Comparison of ENCODE assay signal across 13 cellular contexts in genomic region chr3:195385526-195385925, GRCh38. TPM values are rescaled to one million over a fixed set of nuclear protein-coding genes. Genes with fewer than 3 reads are reported as not detected.
DNase-seq lines count a peak whose midpoint lies in the region; ATAC-seq, FAIRE-seq and TF ChIP-seq lines count a peak whose summit lies in the region.
"Had no signal": no experiment of that assay in that cellular context is flagged by ENCODE, and none has a peak within 500 bp of the region (broad histone marks: within the 10 kb centered on the region; RNA-seq: fewer than 3 reads in every experiment).

No MANE protein-coding gene starts in this region.

- H3K4me1 ChIP-seq in neutrophil (ENCODE audit: control insufficient read depth in 1 of 2, insufficient read depth in 1 of 2, low read depth in 1 of 2, low read length in 1 of 2): no peaks in the 10 kb centered on the region
- H3K4me1 ChIP-seq: SJCRH30 had no signal

- peaks cover 26% of the 10 kb centered on the region for H3K36me3 Mint-ChIP-seq in activated CD8-positive, alpha-beta T cell treated with anti-CD3 and anti-CD28 coated beads for 36 hours (ENCODE audit: low read depth)

- intact Hi-C loops in activated CD8-positive, alpha-beta T cell treated with anti-CD3 and anti-CD28 coated beads for 36 hours (cut with micrococcal nuclease): no loop called here

- no peaks in the 10 kb centered on the region for H3K9me3 Mint-ChIP-seq in activated CD8-positive, alpha-beta T cell treated with anti-CD3 and anti-CD28 coated beads for 36 hours
- H3K9me3 Mint-ChIP-seq: activated naive CD8-positive, alpha-beta T cell treated with anti-CD3 and anti-CD28 coated beads for 36 hours had no signal

- H3K36me3 ChIP-seq in neutrophil: peaks cover 30% of the 10 kb centered on the region
- H3K36me3 ChIP-seq: SJCRH30 had no signal

- CTCF ChIA-PET in activated CD8-positive, alpha-beta T cell treated with anti-CD3 and anti-CD28 coated beads for 36 hours (lab: Charles Lee): no interaction called here

- H3K9me3 ChIP-seq in neutrophil: no peaks in the 10 kb centered on the region
- H3K9me3 ChIP-seq: SJCRH30 had no signal

- H3K4me3 ChIP-seq in fibroblast of pulmonary artery (replicated peaks; ENCODE audit: low read depth, low read length) (no peak overlapping the region), neutrophil (ENCODE audit: low read depth in 1 of 2, low read length in 1 of 2) (no peak overlapping the region), coronary artery (no peak overlapping the region)
- H3K4me3 ChIP-seq: lung, SJCRH30 had no signal

- no peak overlapping the region for H3K4me3 Mint-ChIP-seq in activated CD8-positive, alpha-beta T cell treated with anti-CD3 and anti-CD28 coated beads for 36 hours
- H3K4me3 Mint-ChIP-seq: activated naive CD8-positive, alpha-beta T cell treated with anti-CD3 and anti-CD28 coated beads for 36 hours had no signal

- H3K27ac ChIP-seq in neutrophil (peak overlapping the region; percentile 53), coronary artery (no peak overlapping the region)
- H3K27ac ChIP-seq: SJCRH30 had no signal

- no peak overlapping the region for H3K27ac Mint-ChIP-seq in activated CD8-positive, alpha-beta T cell treated with anti-CD3 and anti-CD28 coated beads for 36 hours
- H3K27ac Mint-ChIP-seq: activated naive CD8-positive, alpha-beta T cell treated with anti-CD3 and anti-CD28 coated beads for 36 hours had no signal

- DNase-seq in GF-D8 (lab: John Stamatoyannopoulos, UW): peak; percentile 61
- peak; percentile 15 for DNase-seq in RCC 7860 (ENCODE audit: low spot score)
- peak; percentile 72 for DNase-seq in fibroblast of pulmonary artery (ENCODE audit: low read depth)
- DNase-seq in activated CD8-positive, alpha-beta T cell treated with anti-CD3 and anti-CD28 coated beads for 36 hours: no peak
- no peak for DNase-seq in activated CD4-positive, alpha-beta T cell treated with anti-CD3 and anti-CD28 coated beads, Interleukin-2, amount 50 U/mL, for 48 hours
- no peak for DNase-seq in AG08396 (ENCODE audit: low spot score)
- no peak for DNase-seq in coronary artery (ENCODE audit: low spot score)
- DNase-seq: activated CD4-positive, alpha-beta T cell treated with anti-CD3 and anti-CD28 coated beads for 48 hours; activated naive CD8-positive, alpha-beta T cell treated with anti-CD3 and anti-CD28 coated beads for 36 hours; SJCRH30 had no signal

- no peaks in the 10 kb centered on the region for H3K27me3 ChIP-seq in neutrophil
- H3K27me3 ChIP-seq: SJCRH30 had no signal

- no peak for FAIRE-seq in RCC 7860 (lab: Jason Lieb, UNC)
- FAIRE-seq: endometrium had no signal

- no peaks in the 10 kb centered on the region for H3K27me3 Mint-ChIP-seq in activated CD8-positive, alpha-beta T cell treated with anti-CD3 and anti-CD28 coated beads for 36 hours
- H3K27me3 Mint-ChIP-seq: activated naive CD8-positive, alpha-beta T cell treated with anti-CD3 and anti-CD28 coated beads for 36 hours had no signal

- POLR2A ChIA-PET in activated CD8-positive, alpha-beta T cell treated with anti-CD3 and anti-CD28 coated beads for 36 hours (lab: Charles Lee): no interaction called here

- peaks cover 39% of the 10 kb centered on the region for H3K4me1 Mint-ChIP-seq in activated CD8-positive, alpha-beta T cell treated with anti-CD3 and anti-CD28 coated beads for 36 hours (ENCODE audit: low read depth)

- no peak for ATAC-seq in activated CD8-positive, alpha-beta T cell treated with anti-CD3 and anti-CD28 coated beads for 36 hours

- TF ChIP-seq CTCF in fibroblast of pulmonary artery (IDR thresholded peaks at IDR 0.05; ENCODE audit: low read length, missing control alignments) (no peak), neutrophil (IDR thresholded peaks at IDR 0.05) (no peak), coronary artery (IDR thresholded peaks at IDR 0.05) (no peak)
- no peak for TF ChIP-seq CTCF in activated CD8-positive, alpha-beta T cell treated with anti-CD3 and anti-CD28 coated beads for 36 hours (IDR thresholded peaks at IDR 0.05)

RNA-seq across cellular contexts. Expression of gene ACAP2, which starts 57.3 kb away (rescaled TPM):
- total RNA-seq in activated CD8-positive, alpha-beta T cell treated with anti-CD3 and anti-CD28 coated beads for 36 hours: 10 to 100 TPM; 54.6 to 55.7 TPM

Comparison
In these comparisons a context has a peak if more than half of its experiments do, and no peak if none do; other contexts are left out.
1. DNase-seq: peak in GF-D8 (single experiment), RCC 7860 (single experiment) and fibroblast of pulmonary artery (single experiment); none in activated CD8-positive, alpha-beta T cell treated with anti-CD3 and anti-CD28 coated beads for 36 hours (single experiment), activated CD4-positive, alpha-beta T cell treated with anti-CD3 and anti-CD28 coated beads, Interleukin-2, amount 50 U/mL, for 48 hours (0 of 2), AG08396 (single experiment) and coronary artery (single experiment).